ENCODE assay signal across 8 cellular contexts in genomic region chr6:144215402-144215931, GRCh38.
DNase-seq lines count a peak whose midpoint lies in the region; ATAC-seq and TF ChIP-seq lines count a peak whose summit lies in the region.

No MANE protein-coding gene starts in this region.

- peak overlapping the region; percentile 23 to 73 (median 68) for H3K4me3 ChIP-seq in heart right ventricle
- peak overlapping the region; percentile 52 to 58 for H3K4me3 ChIP-seq in prostate gland

- H3K27ac ChIP-seq in heart right ventricle: peak overlapping the region; percentile 87 to 97 (median 94)
- peak overlapping the region; percentile 93 to 95 for H3K27ac ChIP-seq in prostate gland

- peaks cover 3% of the 10 kb centered on the region for H3K27me3 Mint-ChIP-seq in activated naive CD8-positive, alpha-beta T cell treated with anti-CD3 and anti-CD28 coated beads, Interleukin-2, amount 10 ng/mL, durations not matched to agents 7 days and 5 days

- peak; percentile 69 to 84 for DNase-seq in AML-193 (lab: John Stamatoyannopoulos, UW)
- peak; percentile 3 for DNase-seq in NCI-H460 (ENCODE audit: extremely low read depth, low read depth)
- peak; percentile 49 for DNase-seq in activated naive CD8-positive, alpha-beta T cell treated with anti-CD3 and anti-CD28 coated beads, Interleukin-2, amount 10 ng/mL, durations not matched to agents 7 days and 5 days
- peak; percentile 22 to 26 for DNase-seq in heart right ventricle
- DNase-seq in prostate gland (ENCODE audit: low spot score): peak; percentile 20
- DNase-seq in DMS79 (lab: John Stamatoyannopoulos, UW): no peak
- no peak for DNase-seq in NCI-H1105 (lab: John Stamatoyannopoulos, UW)

- H3K9me3 ChIP-seq in heart right ventricle: peaks cover 0 to 6% (median 0%) of the 10 kb centered on the region in 11 donors
- H3K9me3 ChIP-seq in prostate gland: no peaks in the 10 kb centered on the region

- POLR2A ChIA-PET in activated naive CD8-positive, alpha-beta T cell treated with anti-CD3 and anti-CD28 coated beads, Interleukin-2, amount 10 ng/mL, durations not matched to agents 7 days and 5 days (lab: Charles Lee): interaction anchor here (1.3 kb wide), 1 partner anchor 64 kb away, joined by 8 read pairs; the partner anchor contains the start of gene STX11

- no peak for TF ChIP-seq POLR2A in prostate gland (IDR thresholded peaks at IDR 0.05)

- peaks cover 27% of the 10 kb centered on the region for H3K4me1 Mint-ChIP-seq in activated naive CD8-positive, alpha-beta T cell treated with anti-CD3 and anti-CD28 coated beads, Interleukin-2, amount 10 ng/mL, durations not matched to agents 7 days and 5 days

- WGBS in heart right ventricle, 2 donors: 21 to 23% methylated on average over 10 of the region's 10 CpGs
- WGBS in prostate gland: 27% methylated on average over 10 of the region's 10 CpGs

- H3K36me3 ChIP-seq in heart right ventricle (no peaks in the 10 kb centered on the region), prostate gland (no peaks in the 10 kb centered on the region)

- TF ChIP-seq CTCF in heart right ventricle (IDR thresholded peaks at IDR 0.05) (no peak), prostate gland (IDR thresholded peaks at IDR 0.05) (no peak)

- H3K27me3 ChIP-seq in heart right ventricle: peaks cover 0 to 6% (median 0%) of the 10 kb centered on the region in 7 donors
- no peaks in the 10 kb centered on the region for H3K27me3 ChIP-seq in prostate gland (replicated peaks; ENCODE audit: insufficient read depth)

- ATAC-seq in GM19467 (IDR thresholded peaks at IDR 0.05; ENCODE audit: unreplicated experiment) (peak; percentile 7), heart right ventricle (peak in 7 of 8 donors; percentile 2 to 26 (median 7))
- ATAC-seq in activated naive CD8-positive, alpha-beta T cell treated with anti-CD3 and anti-CD28 coated beads, Interleukin-2, amount 10 ng/mL, durations not matched to agents 7 days and 5 days (ENCODE audit: low read depth): no peak

- peaks cover 1% of the 10 kb centered on the region for H3K9me3 Mint-ChIP-seq in activated naive CD8-positive, alpha-beta T cell treated with anti-CD3 and anti-CD28 coated beads, Interleukin-2, amount 10 ng/mL, durations not matched to agents 7 days and 5 days

- H3K36me3 Mint-ChIP-seq in activated naive CD8-positive, alpha-beta T cell treated with anti-CD3 and anti-CD28 coated beads, Interleukin-2, amount 10 ng/mL, durations not matched to agents 7 days and 5 days: peaks cover 1% of the 10 kb centered on the region

- H3K4me1 ChIP-seq in heart right ventricle (peaks cover 0 to 31% (median 17%) of the 10 kb centered on the region in 9 donors), prostate gland (replicated peaks) (peaks cover 6% of the 10 kb centered on the region)

- peak overlapping the region; percentile 88 for H3K4me3 Mint-ChIP-seq in activated naive CD8-positive, alpha-beta T cell treated with anti-CD3 and anti-CD28 coated beads, Interleukin-2, amount 10 ng/mL, durations not matched to agents 7 days and 5 days

- peak overlapping the region; percentile 99 for H3K27ac Mint-ChIP-seq in activated naive CD8-positive, alpha-beta T cell treated with anti-CD3 and anti-CD28 coated beads, Interleukin-2, amount 10 ng/mL, durations not matched to agents 7 days and 5 days

- intact Hi-C loops in heart right ventricle (cut with DNase I) (loop anchor here (1.0 to 10.0 kb wide), 12 partner anchors 52 to 267 kb away; partner anchors contain the start of genes UTRN (in 4 of the 10) and STX11 (in 2 of the 10)), prostate gland (cut with DNase I) (loop anchor here (5.0 to 10.0 kb wide), 4 partner anchors 72 to 371 kb away; partner anchors contain the start of genes LTV1, SF3B5 and UTRN)

Comparison
In these comparisons a context has a peak if more than half of its experiments do, and no peak if none do; other contexts are left out.
1. DNase-seq: peak in AML-193 (2 of 2), NCI-H460 (single experiment), activated naive CD8-positive, alpha-beta T cell treated with anti-CD3 and anti-CD28 coated beads, Interleukin-2, amount 10 ng/mL, durations not matched to agents 7 days and 5 days (single experiment), heart right ventricle (2 of 2) and prostate gland (single experiment); none in DMS79 (single experiment) and NCI-H1105 (single experiment).